Comparison of ENCODE assay signal across 10 cellular contexts in genomic region chr15:78072080-78072892, GRCh38. TPM values are rescaled to one million over a fixed set of nuclear protein-coding genes. Genes with fewer than 3 reads are reported as not detected.
A peak's percentile ranks its signal among the peaks of the same experiment; 100 is the strongest.
DNase-seq lines count a peak whose midpoint lies in the region; ATAC-seq and TF ChIP-seq lines count a peak whose summit lies in the region.
"Had no signal": no experiment of that assay in that cellular context is flagged by ENCODE, and none has a peak within 500 bp of the region (broad histone marks: within the 10 kb centered on the region; RNA-seq: fewer than 3 reads in every experiment).

No MANE protein-coding gene starts in this region.

- no peak for DNase-seq in activated T-cell treated with anti-CD3 and anti-CD28 coated beads, Interleukin-2, amount 50 U/mL, for 72 hours
- no peak for DNase-seq in activated T-cell treated with anti-CD3 and anti-CD28 coated beads, Interleukin-2, amount 50 U/mL, for 48 hours
- DNase-seq in breast epithelium (ENCODE audit: low spot score in 2 of 2) (no peak), lower lobe of right lung (no peak), type B pancreatic cell (ENCODE audit: extremely low spot score, unreplicated experiment) (no peak), NCI-H2029 treated with DMSO at 0.1 percent for 48 hours (lab: John Stamatoyannopoulos, UW) (no peak), NCI-H1694 treated with DMSO at 0.1 percent for 48 hours (lab: John Stamatoyannopoulos, UW) (no peak), NCI-H1092 treated with DMSO at 0.1 percent for 48 hours (lab: John Stamatoyannopoulos, UW) (no peak)

- peak; percentile 19 for TF ChIP-seq POLR2A in breast epithelium (IDR thresholded peaks at IDR 0.05)

- no peaks in the 10 kb centered on the region for H3K9me3 ChIP-seq in breast epithelium
- H3K9me3 ChIP-seq in lower lobe of right lung = no peaks in the 10 kb centered on the region

- H3K27ac Mint-ChIP-seq in activated T-cell treated with anti-CD3 and anti-CD28 coated beads, Interleukin-2, amount 50 U/mL, for 72 hours = peak overlapping the region; percentile 83
- H3K27ac Mint-ChIP-seq in type B pancreatic cell = no peak overlapping the region

- no peaks in the 10 kb centered on the region for H3K9me3 Mint-ChIP-seq in activated T-cell treated with anti-CD3 and anti-CD28 coated beads, Interleukin-2, amount 50 U/mL, for 72 hours
- no peaks in the 10 kb centered on the region for H3K9me3 Mint-ChIP-seq in type B pancreatic cell

- TF ChIP-seq CTCF in breast epithelium (IDR thresholded peaks at IDR 0.05) (no peak), lower lobe of right lung (IDR thresholded peaks at IDR 0.05) (no peak), type B pancreatic cell (conservative IDR thresholded peaks at IDR 0.05) (no peak)

- H3K4me3 ChIP-seq in breast epithelium = peak overlapping the region in 1 of 3 donors; percentile 43
- H3K4me3 ChIP-seq in lower lobe of right lung = peak overlapping the region; percentile 17
- H3K4me3 ChIP-seq: K562 had no signal

- no peaks in the 10 kb centered on the region for H3K27me3 ChIP-seq in breast epithelium
- H3K27me3 ChIP-seq in lower lobe of right lung (ENCODE audit: low read depth) = no peaks in the 10 kb centered on the region

- peaks cover 7 to 8% of the 10 kb centered on the region in 2 donors for H3K36me3 Mint-ChIP-seq in activated T-cell treated with anti-CD3 and anti-CD28 coated beads, Interleukin-2, amount 50 U/mL, for 72 hours (ENCODE audit: insufficient read depth in 2 of 2)
- no peaks in the 10 kb centered on the region for H3K36me3 Mint-ChIP-seq in type B pancreatic cell

- no peak for ATAC-seq in activated T-cell treated with anti-CD3 and anti-CD28 coated beads, Interleukin-2, amount 50 U/mL, for 72 hours (replicated peaks in 1 of 2)
- peak; percentile 5 to 34 for ATAC-seq in lower lobe of right lung
- ATAC-seq: K562 had no signal

- peaks cover 14% of the 10 kb centered on the region for H3K4me1 Mint-ChIP-seq in activated T-cell treated with anti-CD3 and anti-CD28 coated beads, Interleukin-2, amount 50 U/mL, for 72 hours (ENCODE audit: low read depth)
- H3K4me1 Mint-ChIP-seq in type B pancreatic cell (ENCODE audit: unreplicated experiment) = peaks cover 29% of the 10 kb centered on the region

- intact Hi-C loops in breast epithelium (cut with DNase I; ENCODE audit: low total_unique reads) (no loop called here), lower lobe of right lung (cut with DNase I) (no loop called here)

- H3K4me1 ChIP-seq in breast epithelium (peaks cover 0 to 13% of the 10 kb centered on the region in 2 donors), lower lobe of right lung (peaks cover 90% of the 10 kb centered on the region)

- H3K36me3 ChIP-seq in breast epithelium = no peaks in the 10 kb centered on the region
- no peaks in the 10 kb centered on the region for H3K36me3 ChIP-seq in lower lobe of right lung

- peak overlapping the region; percentile 57 to 95 for H3K27ac ChIP-seq in breast epithelium
- peak overlapping the region; percentile 75 for H3K27ac ChIP-seq in lower lobe of right lung

- no peaks in the 10 kb centered on the region for H3K27me3 Mint-ChIP-seq in activated T-cell treated with anti-CD3 and anti-CD28 coated beads, Interleukin-2, amount 50 U/mL, for 72 hours (ENCODE audit: low read depth)
- no peaks in the 10 kb centered on the region for H3K27me3 Mint-ChIP-seq in type B pancreatic cell

- H3K4me3 Mint-ChIP-seq in activated T-cell treated with anti-CD3 and anti-CD28 coated beads, Interleukin-2, amount 50 U/mL, for 72 hours = peak overlapping the region; percentile 79 to 83
- H3K4me3 Mint-ChIP-seq in type B pancreatic cell = peak overlapping the region; percentile 14

RNA-seq across cellular contexts. Expression of gene TBC1D2B, which starts 5.2 kb away (rescaled TPM):
- 10 to 100 TPM; 67.8 to 75.0 TPM for total RNA-seq in activated T-cell treated with anti-CD3 and anti-CD28 coated beads, Interleukin-2, amount 50 U/mL, for 72 hours
- total RNA-seq in breast epithelium (10 to 100 TPM; 44.9 to 71.0 (median 69.2) TPM), lower lobe of right lung (69.8 TPM), type B pancreatic cell (ENCODE audit: low replicate concordance) (17.4 and 22.1 TPM in 2 replicates)

RNA-seq across cellular contexts. Expression of gene SH2D7, which starts 20.1 kb away (rescaled TPM):
- total RNA-seq in activated T-cell treated with anti-CD3 and anti-CD28 coated beads, Interleukin-2, amount 50 U/mL, for 72 hours = not detected
- total RNA-seq in breast epithelium (not detected), lower lobe of right lung (not detected), type B pancreatic cell (ENCODE audit: low replicate concordance) (not detected in 2 replicates)
- total RNA-seq: cerebellum, K562 had no signal

RNA-seq across cellular contexts. Expression of gene CIB2, which starts 59.0 kb away (rescaled TPM):
- 1 to 10 TPM; 3.2 to 3.8 TPM for total RNA-seq in activated T-cell treated with anti-CD3 and anti-CD28 coated beads, Interleukin-2, amount 50 U/mL, for 72 hours
- 1 to 10 TPM; 2.9 to 5.8 (median 4.9) TPM for total RNA-seq in breast epithelium
- 2.2 TPM for total RNA-seq in lower lobe of right lung
- 15.7 and 20.1 TPM in 2 replicates for total RNA-seq in type B pancreatic cell (ENCODE audit: low replicate concordance)

Comparison
In these comparisons a context has a peak if more than half of its experiments do, and no peak if none do; other contexts are left out.
1. ATAC-seq: peak in lower lobe of right lung (2 of 2); none in activated T-cell treated with anti-CD3 and anti-CD28 coated beads, Interleukin-2, amount 50 U/mL, for 72 hours (0 of 2).